9 cellular contexts compared by ENCODE assay signal in the genomic region with DNA sequence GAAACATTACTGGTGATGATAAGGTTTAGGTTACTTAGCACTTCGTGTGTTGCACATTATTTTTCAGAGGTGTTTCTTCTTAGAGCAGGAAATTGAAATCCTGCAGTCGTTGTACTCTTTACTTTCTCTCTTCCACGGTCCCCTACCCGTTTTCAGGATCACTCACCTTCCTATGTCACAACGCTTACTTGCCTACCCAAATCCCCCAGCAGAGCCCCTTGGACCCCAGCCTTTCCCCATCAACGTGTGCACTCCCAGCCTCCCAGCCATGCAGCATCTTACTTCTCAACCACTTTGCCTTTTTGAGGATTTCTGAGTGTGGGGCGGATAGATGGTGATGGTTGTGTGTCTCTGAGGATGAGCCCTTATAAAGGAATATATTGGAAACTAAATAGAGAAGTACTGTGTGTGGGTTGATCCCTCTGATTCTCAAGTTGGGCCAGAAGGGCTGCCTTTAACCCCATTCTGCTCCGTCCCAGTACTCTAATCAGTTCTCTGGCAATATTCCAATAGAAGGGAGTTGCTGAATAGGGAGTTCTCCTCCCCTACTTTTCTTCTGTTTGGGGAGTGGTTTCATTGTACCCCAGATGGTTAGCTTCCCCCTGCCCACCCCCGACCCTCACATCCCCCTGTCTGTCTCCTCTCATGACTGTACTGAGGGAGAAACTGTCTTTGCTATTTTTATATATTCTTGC. TPM values are rescaled to one million over a fixed set of nuclear protein-coding genes. Genes with fewer than 3 reads are reported as not detected.
DNase-seq lines count a peak whose midpoint lies in the region; ATAC-seq, FAIRE-seq and TF ChIP-seq lines count a peak whose summit lies in the region.
"Had no signal": no experiment of that assay in that cellular context is flagged by ENCODE, and none has a peak within 500 bp of the region (broad histone marks: within the 10 kb centered on the region; RNA-seq: fewer than 3 reads in every experiment).

No MANE protein-coding gene starts in this region.

- no peak for FAIRE-seq in GM12878 (lab: Jason Lieb, UNC)

- peaks cover 18% of the 10 kb centered on the region for H3K4me1 Mint-ChIP-seq in T-helper 1 cell treated with Interleukin-12 subunit alpha and Interleukin-12 subunit beta and Interleukin-4 antibody, amounts not matched to agents 30 μg/mL and 1 μg/mL, for 36 hours (ENCODE audit: low read depth)

- no peaks in the 10 kb centered on the region; the same call in 1 of the 2 replicates for H4K20me1 ChIP-seq in GM12878 (ENCODE audit: control insufficient read depth, insufficient read depth)

- H2AFZ ChIP-seq in GM12878 (ENCODE audit: control insufficient read depth, low read depth, low read length), result no peak overlapping the region

- BruUV-seq in GM12878 (replicated peaks; lab: Mats Ljungman, UMichigan) (no TSS peak), A673 (replicated peaks; lab: Mats Ljungman, UMichigan) (no TSS peak)

- H3K4me3 ChIP-seq in GM12878, result no peak overlapping the region
- peak overlapping the region; percentile 66 to 71 for H3K4me3 ChIP-seq in tibial artery
- H3K4me3 ChIP-seq in A673 (ENCODE audit: low read depth, low read length, poor library complexity, severe bottlenecking), result no peak overlapping the region

- H3K9me3 ChIP-seq in GM12878 (replicated peaks; ENCODE audit: control insufficient read depth, insufficient read depth, low read length), result no peaks in the 10 kb centered on the region
- no peaks in the 10 kb centered on the region for H3K9me3 ChIP-seq in tibial artery
- H3K9me3 ChIP-seq in A673 (ENCODE audit: low read depth, low read length, poor library complexity, severe bottlenecking), result no peaks in the 10 kb centered on the region

- no peak overlapping the region for H3K9ac ChIP-seq in GM12878 (ENCODE audit: control insufficient read depth, insufficient read depth, low read length)

- no peak overlapping the region for H3K27ac ChIP-seq in GM12878 (ENCODE audit: control insufficient read depth, insufficient read depth)
- H3K27ac ChIP-seq in tibial artery, result peak overlapping the region; percentile 96
- H3K27ac ChIP-seq in A673 (ENCODE audit: low read depth, low read length, poor library complexity, severe bottlenecking), result no peak overlapping the region

- POLR2A ChIA-PET in GM12878 (lab: Charles Lee) (no interaction called here), A673 (lab: Charles Lee; ENCODE audit: low non-redundant PET) (no interaction called here)

- TF ChIP-seq POLR2A in GM12878 (IDR thresholded peaks at IDR 0.05; ENCODE audit: low read depth, low read length), result no peak

- peak overlapping the region; percentile 68 for H3K27ac Mint-ChIP-seq in T-helper 1 cell treated with Interleukin-12 subunit alpha and Interleukin-12 subunit beta and Interleukin-4 antibody, amounts not matched to agents 30 μg/mL and 1 μg/mL, for 36 hours

- no peaks in the 10 kb centered on the region for H3K36me3 Mint-ChIP-seq in T-helper 1 cell treated with Interleukin-12 subunit alpha and Interleukin-12 subunit beta and Interleukin-4 antibody, amounts not matched to agents 30 μg/mL and 1 μg/mL, for 36 hours (ENCODE audit: low read depth)

- TF ChIP-seq EP300 in GM12878 (IDR thresholded peaks at IDR 0.05; ENCODE audit: borderline replicate concordance in 1 of 2, control insufficient read depth in 1 of 2, low read depth in 2 of 2, low read length in 2 of 2), result no peak

- 0 out of 2 replicates have a peak overlapping the region, but pooled peaks have one; percentile 38 for H3K4me2 ChIP-seq in GM12878 (ENCODE audit: control insufficient read depth, insufficient read depth)

- H3K4me3 Mint-ChIP-seq in T-helper 1 cell treated with Interleukin-12 subunit alpha and Interleukin-12 subunit beta and Interleukin-4 antibody, amounts not matched to agents 30 μg/mL and 1 μg/mL, for 36 hours, result peak overlapping the region; percentile 77

- DNase-seq in T-helper 1 cell, result no peak
- DNase-seq in GM12878 (ENCODE audit: low read depth, low spot score), result no peak
- DNase-seq in left kidney (ENCODE audit: low read depth, low spot score), result peak; percentile 3
- no peak for DNase-seq in tibial artery
- no peak for DNase-seq in G401 (ENCODE audit: low spot score)
- no peak for DNase-seq in A673 (ENCODE audit: low spot score)

- H3K27me3 ChIP-seq in GM12878 (replicated peaks in 1 of 2; ENCODE audit: control insufficient read depth in 2 of 2, insufficient read depth in 2 of 2, low read length in 1 of 2), result 0 out of 4 replicates have a peak, but pooled peaks cover 0 to 4% of the 10 kb centered on the region in 2 experiments
- H3K27me3 ChIP-seq in tibial artery, result no peaks in the 10 kb centered on the region
- peaks cover 26% of the 10 kb centered on the region for H3K27me3 ChIP-seq in A673 (replicated peaks; ENCODE audit: insufficient read depth, low read depth, low read length, poor library complexity)

- no peak for TF ChIP-seq RAD21 in GM12878 (IDR thresholded peaks at IDR 0.05; ENCODE audit: insufficient read depth, low read depth, low read length)

- no peaks in the 10 kb centered on the region for H3K9me3 Mint-ChIP-seq in T-helper 1 cell treated with Interleukin-12 subunit alpha and Interleukin-12 subunit beta and Interleukin-4 antibody, amounts not matched to agents 30 μg/mL and 1 μg/mL, for 36 hours

- RAD21 ChIA-PET in GM12878 (lab: Charles Lee; ENCODE audit: unreplicated experiment), result no interaction called here

- CTCF ChIA-PET in GM12878 (lab: Yijun Ruan, JAX) (no interaction called here), A673 (lab: Charles Lee) (no interaction called here)

- SMC1A ChIA-PET in GM12878 (lab: Charles Lee; ENCODE audit: uncharacterized antibody, unreplicated experiment), result interaction anchor here (0.7 kb wide), 1 partner anchor 173 kb away, joined by 3 read pairs; no protein-coding TSS in a partner anchor

- TF ChIP-seq CTCF in GM12878 (IDR thresholded peaks at IDR 0.05 in 2 of 3, conservative IDR thresholded peaks at IDR 0.05 in 1 of 3; ENCODE audit: control insufficient read depth in 2 of 3, extremely low read depth in 1 of 3, insufficient read depth in 1 of 3, low read depth in 3 of 3, low read length in 3 of 3), result no peak
- no peak for TF ChIP-seq CTCF in tibial artery (IDR thresholded peaks at IDR 0.05)
- TF ChIP-seq CTCF in A673 (conservative IDR thresholded peaks at IDR 0.05; ENCODE audit: low read depth, low read length), result no peak

- H3K79me2 ChIP-seq in GM12878 (ENCODE audit: control insufficient read depth, insufficient read depth, low read length), result no peaks in the 10 kb centered on the region

- no peaks in the 10 kb centered on the region for H3K36me3 ChIP-seq in GM12878 (ENCODE audit: control insufficient read depth in 2 of 2, insufficient read depth in 2 of 2, low read length in 1 of 2)
- no peaks in the 10 kb centered on the region for H3K36me3 ChIP-seq in tibial artery
- no peaks in the 10 kb centered on the region for H3K36me3 ChIP-seq in A673 (ENCODE audit: insufficient read depth, low read length, poor library complexity, severe bottlenecking)

- intact Hi-C loops in GM12878 (cut with micrococcal nuclease; ENCODE audit: unreplicated experiment) (no loop called here), tibial artery (cut with DNase I; ENCODE audit: low total_unique reads) (no loop called here), A673 (cut with micrococcal nuclease; ENCODE audit: unreplicated experiment) (no loop called here)

- WGBS in GM12878 (ENCODE audit: insufficient coverage, insufficient replicate concordance, low lambda C conversion rate, missing lambda C conversion rate), result 40% methylated on average over 9 of the region's 9 CpGs

- in situ Hi-C loops in GM12878 (cut with MboI), result no loop called here
- in situ Hi-C loops in G401 (cut with HindIII; ENCODE audit: low sequenced_read_pairs), result no loop called here

- peaks cover 18% of the 10 kb centered on the region for H3K27me3 Mint-ChIP-seq in T-helper 1 cell treated with Interleukin-12 subunit alpha and Interleukin-12 subunit beta and Interleukin-4 antibody, amounts not matched to agents 30 μg/mL and 1 μg/mL, for 36 hours (ENCODE audit: low read depth)

- H3K4me1 ChIP-seq in GM12878 (ENCODE audit: control insufficient read depth, insufficient read depth, low read length), result no peaks in the 10 kb centered on the region
- H3K4me1 ChIP-seq in tibial artery, result peaks cover 0 to 4% (median 0%) of the 10 kb centered on the region in 4 donors
- H3K4me1 ChIP-seq in A673 (ENCODE audit: insufficient read depth, low read length, poor library complexity, severe bottlenecking), result no peaks in the 10 kb centered on the region

- ATAC-seq in GM12878 (no peak), HG03039 (IDR thresholded peaks at IDR 0.05; ENCODE audit: unreplicated experiment) (no peak)

RNA-seq across cellular contexts. Expression of a gene that starts 1.6 kb away (rescaled TPM):
- 0.13 TPM in 1 of 2 replicates, not detected in the other for total RNA-seq in GM12878 (2013; cell fraction: nucleolus; rRNA removed)
- total RNA-seq in GM12878 (2014; rRNA removed) (not detected in 2 replicates), GM12878 (2014; rRNA removed; fragmentation: Illumina TruSeq; extraction: Trizol) (not detected in 2 replicates), GM12878 (2021) (0.21 TPM in 1 of 2 replicates, not detected in the other), A673 (2021) (0.43 and 0.48 TPM in 2 replicates)
- not detected for polyA plus RNA-seq in GM12878 (2011; ENCODE audit: low read depth)
- polyA plus RNA-seq in GM12878 (2011; rRNA removed) (0.04 and 0.09 TPM in 2 replicates), GM12878 (2014; fragmentation: Illumina TruSeq; extraction: Trizol) (not detected in 2 replicates), GM12878 (2014; fragmentation: Nextera tagmentation; extraction: Ambion mirVana) (not detected), GM12878 (2014; rRNA removed) (not detected in 2 replicates), GM12878 (2016; fragmentation: Nextera tagmentation; extraction: Ambion mirVana) (not detected)
- polyA plus RNA-seq in GM12878 (2011; cell fraction: cytosol; rRNA removed), result 0.06 TPM in 1 of 2 replicates, not detected in the other
- polyA plus RNA-seq in GM12878 (2011; cell fraction: nucleus; rRNA removed), result 0.06 TPM in 1 of 2 replicates, not detected in the other
- polyA plus RNA-seq in GM12878 (2012), result 0.21 TPM in 1 of 2 replicates, not detected in the other
- 0.31 and 0.37 TPM in 2 replicates for polyA minus RNA-seq in GM12878 (2011; rRNA and poly(A)+ RNA removed)
- not detected in 2 replicates for polyA minus RNA-seq in GM12878 (2011; cell fraction: cytosol; rRNA and poly(A)+ RNA removed)
- 0.48 TPM in 1 of 2 replicates, not detected in the other for polyA minus RNA-seq in GM12878 (2011; cell fraction: nucleus; rRNA and poly(A)+ RNA removed)
- not detected in 2 replicates for total RNA-seq in G401 (2014; rRNA removed; shearing (Covaris generic))

RNA-seq across cellular contexts. Expression of a gene that starts 49.8 kb away (rescaled TPM):
- total RNA-seq in GM12878 (2013; cell fraction: nucleolus; rRNA removed), result not detected in 2 replicates
- not detected in 2 replicates for total RNA-seq in GM12878 (2014; rRNA removed)
- not detected in 2 replicates for total RNA-seq in GM12878 (2014; rRNA removed; fragmentation: Illumina TruSeq; extraction: Trizol)
- not detected in 2 replicates for total RNA-seq in GM12878 (2021)
- not detected for polyA plus RNA-seq in GM12878 (2011; ENCODE audit: low read depth)
- polyA plus RNA-seq in GM12878 (2011; rRNA removed), result not detected in 2 replicates
- not detected in 2 replicates for polyA plus RNA-seq in GM12878 (2011; cell fraction: cytosol; rRNA removed)
- polyA plus RNA-seq in GM12878 (2011; cell fraction: nucleus; rRNA removed), result not detected in 2 replicates
- polyA plus RNA-seq in GM12878 (2012), result not detected in 2 replicates
- polyA plus RNA-seq in GM12878 (2014; fragmentation: Illumina TruSeq; extraction: Trizol), result not detected in 2 replicates
- polyA plus RNA-seq in GM12878 (2014; fragmentation: Nextera tagmentation; extraction: Ambion mirVana), result not detected
- polyA plus RNA-seq in GM12878 (2014; rRNA removed), result not detected in 2 replicates
- not detected for polyA plus RNA-seq in GM12878 (2016; fragmentation: Nextera tagmentation; extraction: Ambion mirVana)
- polyA minus RNA-seq in GM12878 (2011; rRNA and poly(A)+ RNA removed), result not detected in 2 replicates
- not detected in 2 replicates for polyA minus RNA-seq in GM12878 (2011; cell fraction: cytosol; rRNA and poly(A)+ RNA removed)
- not detected in 2 replicates for polyA minus RNA-seq in GM12878 (2011; cell fraction: nucleus; rRNA and poly(A)+ RNA removed)
- total RNA-seq in G401 (2014; rRNA removed; shearing (Covaris generic)), result not detected in 2 replicates
- total RNA-seq in A673 (2021), result not detected in 2 replicates
- total RNA-seq: HT1080 had no signal

RNA-seq across cellular contexts. Expression of a gene that starts 51.7 kb away (rescaled TPM):
- 76.6 and 80.5 TPM in 2 replicates for total RNA-seq in GM12878 (2013; cell fraction: nucleolus; rRNA removed)
- total RNA-seq in GM12878 (2014; rRNA removed), result 15.7 and 18.1 TPM in 2 replicates
- 9.6 and 12.0 TPM in 2 replicates for total RNA-seq in GM12878 (2014; rRNA removed; fragmentation: Illumina TruSeq; extraction: Trizol)
- total RNA-seq in GM12878 (2021), result 14.1 and 16.3 TPM in 2 replicates
- 28.5 TPM for polyA plus RNA-seq in GM12878 (2011; ENCODE audit: low read depth)
- polyA plus RNA-seq in GM12878 (2011; rRNA removed), result 122 and 132 TPM in 2 replicates
- polyA plus RNA-seq in GM12878 (2011; cell fraction: cytosol; rRNA removed), result 82.3 and 116 TPM in 2 replicates
- polyA plus RNA-seq in GM12878 (2011; cell fraction: nucleus; rRNA removed), result 127 and 171 TPM in 2 replicates
- polyA plus RNA-seq in GM12878 (2012), result 33.5 and 47.7 TPM in 2 replicates
- 11.8 and 12.5 TPM in 2 replicates for polyA plus RNA-seq in GM12878 (2014; fragmentation: Illumina TruSeq; extraction: Trizol)
- 1 to 10 TPM; 4.6 to 8.6 TPM for polyA plus RNA-seq in GM12878 (2014; fragmentation: Nextera tagmentation; extraction: Ambion mirVana)
- polyA plus RNA-seq in GM12878 (2014; rRNA removed), result 14.9 and 20.9 TPM in 2 replicates
- polyA plus RNA-seq in GM12878 (2016; fragmentation: Nextera tagmentation; extraction: Ambion mirVana), result 10 to 100 TPM; 19.0 to 21.1 TPM
- polyA minus RNA-seq in GM12878 (2011; rRNA and poly(A)+ RNA removed), result 57.7 and 74.2 TPM in 2 replicates
- polyA minus RNA-seq in GM12878 (2011; cell fraction: cytosol; rRNA and poly(A)+ RNA removed), result 31.2 and 33.4 TPM in 2 replicates
- polyA minus RNA-seq in GM12878 (2011; cell fraction: nucleus; rRNA and poly(A)+ RNA removed), result 87.9 and 128 TPM in 2 replicates
- not detected in 2 replicates for total RNA-seq in G401 (2014; rRNA removed; shearing (Covaris generic))
- total RNA-seq in A673 (2021), result 10.6 and 11.1 TPM in 2 replicates

Comparison
In these comparisons a context has a peak if more than half of its experiments do, and no peak if none do; other contexts are left out.
1. H3K27ac ChIP-seq: peak in tibial artery (2 of 2); none in GM12878 (single experiment) and A673 (single experiment).
2. H3K4me3 ChIP-seq: peak in tibial artery (2 of 2); none in GM12878 (single experiment) and A673 (single experiment).
3. RNA of a gene that starts 51.7 kb away (total RNA-seq): 9.6 to 80.5 TPM in GM12878 and 10.6 to 11.1 TPM in A673; not detected in G401; every median in the first group is over 10 times any median in the second.